26 cellular contexts compared by ENCODE assay signal in genomic region chr1:209158851-209159250, GRCh38.
DNase-seq lines count a peak whose midpoint lies in the region; ATAC-seq and TF ChIP-seq lines count a peak whose summit lies in the region.
"Had no signal": no experiment of that assay in that cellular context is flagged by ENCODE, and none has a peak within 500 bp of the region (broad histone marks: within the 10 kb centered on the region; RNA-seq: fewer than 3 reads in every experiment).

No MANE protein-coding gene starts in this region.

- no peak overlapping the region for H3K9ac ChIP-seq in endodermal cell (ENCODE audit: extremely low read depth, low read length, poor library complexity, severe bottlenecking)

- H3K27me3 Mint-ChIP-seq in activated naive CD4-positive, alpha-beta T cell treated with anti-CD3 and anti-CD28 coated beads, Interleukin-2, amount 50 U/mL, for 24 hours = no peaks in the 10 kb centered on the region
- H3K27me3 Mint-ChIP-seq in endodermal cell (ENCODE audit: insufficient read depth) = no peaks in the 10 kb centered on the region

- H3K4me3 Mint-ChIP-seq in activated naive CD4-positive, alpha-beta T cell treated with anti-CD3 and anti-CD28 coated beads, Interleukin-2, amount 50 U/mL, for 24 hours = no peak overlapping the region
- no peak overlapping the region for H3K4me3 Mint-ChIP-seq in endodermal cell
- H3K4me3 Mint-ChIP-seq: CD14-positive monocyte; CD8-positive, alpha-beta memory T cell; T-cell had no signal

- no peak for ATAC-seq in activated naive CD4-positive, alpha-beta T cell treated with anti-CD3 and anti-CD28 coated beads, Interleukin-2, amount 50 U/mL, for 72 hours
- ATAC-seq in GM21619 (IDR thresholded peaks at IDR 0.05; ENCODE audit: unreplicated experiment) = no peak
- ATAC-seq: HCT116, Right ventricle myocardium inferior, T-cell had no signal

- no peak overlapping the region for H3K27ac ChIP-seq in endodermal cell (ENCODE audit: low read depth, low read length)
- H3K27ac ChIP-seq: PC-9, SJSA1 had no signal

- TF ChIP-seq CTCF in endodermal cell (conservative IDR thresholded peaks at IDR 0.05) = no peak

- no peaks in the 10 kb centered on the region for H3K9me3 Mint-ChIP-seq in activated naive CD4-positive, alpha-beta T cell treated with anti-CD3 and anti-CD28 coated beads, Interleukin-2, amount 50 U/mL, for 24 hours
- H3K9me3 Mint-ChIP-seq in activated naive CD4-positive, alpha-beta T cell treated with anti-CD3 and anti-CD28 coated beads, Interleukin-2, amount 50 U/mL, for 72 hours = no peaks in the 10 kb centered on the region
- no peaks in the 10 kb centered on the region for H3K9me3 Mint-ChIP-seq in endodermal cell

- H3K27me3 ChIP-seq in endodermal cell (ENCODE audit: control insufficient read depth, insufficient read depth, low read length, poor library complexity, severe bottlenecking) = no peaks in the 10 kb centered on the region
- H3K27me3 ChIP-seq: BE2C, SJSA1 had no signal

- H3K4me1 Mint-ChIP-seq in activated naive CD4-positive, alpha-beta T cell treated with anti-CD3 and anti-CD28 coated beads, Interleukin-2, amount 50 U/mL, for 24 hours = no peaks in the 10 kb centered on the region
- peaks cover 64% of the 10 kb centered on the region for H3K4me1 Mint-ChIP-seq in endodermal cell
- H3K4me1 Mint-ChIP-seq: CD14-positive monocyte; CD8-positive, alpha-beta memory T cell; T-cell had no signal

- peaks cover 7% of the 10 kb centered on the region for H3K4me1 ChIP-seq in endodermal cell (ENCODE audit: control insufficient read depth, insufficient read depth, low read length)
- H3K4me1 ChIP-seq: SJSA1 had no signal

- no peaks in the 10 kb centered on the region for H3K36me3 Mint-ChIP-seq in activated naive CD4-positive, alpha-beta T cell treated with anti-CD3 and anti-CD28 coated beads, Interleukin-2, amount 50 U/mL, for 24 hours
- H3K36me3 Mint-ChIP-seq in activated naive CD4-positive, alpha-beta T cell treated with anti-CD3 and anti-CD28 coated beads, Interleukin-2, amount 50 U/mL, for 72 hours = no peaks in the 10 kb centered on the region
- no peaks in the 10 kb centered on the region for H3K36me3 Mint-ChIP-seq in endodermal cell (ENCODE audit: low read depth)
- H3K36me3 Mint-ChIP-seq: CD14-positive monocyte, T-cell had no signal

- H3K36me3 ChIP-seq in endodermal cell (ENCODE audit: control insufficient read depth, insufficient read depth, low read length) = no peaks in the 10 kb centered on the region
- H3K36me3 ChIP-seq: BE2C, SJSA1 had no signal

- no peaks in the 10 kb centered on the region for H3K9me3 ChIP-seq in endodermal cell (ENCODE audit: control insufficient read depth, low read length)
- H3K9me3 ChIP-seq: BE2C, SJSA1 had no signal

- DNase-seq in activated naive CD4-positive, alpha-beta T cell treated with anti-CD3 and anti-CD28 coated beads, Interleukin-2, amount 50 U/mL, for 72 hours (ENCODE audit: low spot score in 2 of 2) = no peak
- DNase-seq in NCI-H524 treated with DMSO at 0.1 percent for 48 hours (lab: John Stamatoyannopoulos, UW) (peak; percentile 44), endodermal cell (peak; percentile 61), NCI-H2029 (lab: John Stamatoyannopoulos, UW) (no peak), DMS53 (lab: John Stamatoyannopoulos, UW) (no peak)
- DNase-seq: 8988T; ACHN; BE2C; Calu3; CD8-positive, alpha-beta memory T cell; KBM-7; MV-4-11; NCI-H1105; NCI-H1436 treated with DMSO at 0.1 percent for 48 hours; NCI-H187 treated with DMSO at 0.1 percent for 48 hours; NCI-H2107; NCI-H345; NCI-H526; PC-9; T-cell had no signal

- WGBS in endodermal cell (ENCODE audit: insufficient coverage in 1 of 2, insufficient read length in 1 of 2), 2 experiments = 64% methylated on average over 1 of the region's 1 CpG; no CpG with 5 or more reads in 1 of the 2 experiments

- H3K4me3 ChIP-seq in endodermal cell (ENCODE audit: low read length) = no peak overlapping the region
- H3K4me3 ChIP-seq: PC-9, SJSA1 had no signal

- peak overlapping the region; percentile 23 for H3K27ac Mint-ChIP-seq in activated naive CD4-positive, alpha-beta T cell treated with anti-CD3 and anti-CD28 coated beads, Interleukin-2, amount 50 U/mL, for 24 hours
- no peak overlapping the region for H3K27ac Mint-ChIP-seq in activated naive CD4-positive, alpha-beta T cell treated with anti-CD3 and anti-CD28 coated beads, Interleukin-2, amount 50 U/mL, for 72 hours
- peak overlapping the region; percentile 72 for H3K27ac Mint-ChIP-seq in endodermal cell
- H3K27ac Mint-ChIP-seq: CD14-positive monocyte; CD8-positive, alpha-beta memory T cell; T-cell had no signal

Comparison
In these comparisons a context has a peak if more than half of its experiments do, and no peak if none do; other contexts are left out.
1. H3K27ac Mint-ChIP-seq: peak in activated naive CD4-positive, alpha-beta T cell treated with anti-CD3 and anti-CD28 coated beads, Interleukin-2, amount 50 U/mL, for 24 hours (single experiment) and endodermal cell (single experiment); none in activated naive CD4-positive, alpha-beta T cell treated with anti-CD3 and anti-CD28 coated beads, Interleukin-2, amount 50 U/mL, for 72 hours (0 of 2).
2. DNase-seq: peak in NCI-H524 treated with DMSO at 0.1 percent for 48 hours (single experiment) and endodermal cell (single experiment); none in activated naive CD4-positive, alpha-beta T cell treated with anti-CD3 and anti-CD28 coated beads, Interleukin-2, amount 50 U/mL, for 72 hours (0 of 2), NCI-H2029 (single experiment) and DMS53 (single experiment).